Comparison of ENCODE assay signal across 18 cellular contexts in the genomic region with DNA sequence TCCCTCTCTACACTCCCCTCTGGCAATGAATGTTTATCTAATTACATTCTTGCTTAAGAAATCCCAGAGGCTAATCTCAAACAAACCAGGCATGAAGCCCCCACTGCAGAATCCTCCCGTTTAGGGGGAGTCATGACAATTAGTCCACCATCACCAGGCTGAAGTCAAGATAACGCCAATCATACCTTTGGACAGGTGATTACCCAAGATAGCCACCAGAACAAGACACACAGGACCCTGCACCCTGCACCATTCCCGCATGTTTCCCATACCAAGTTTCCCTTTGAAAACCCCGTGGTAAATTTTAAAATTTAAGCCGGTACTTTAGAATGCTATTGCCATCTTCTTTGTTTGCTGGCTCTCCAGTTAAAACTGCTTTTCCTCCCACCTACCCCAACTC.
"Had no signal": no experiment of that assay in that cellular context is flagged by ENCODE, and none has a peak within 500 bp of the region (broad histone marks: within the 10 kb centered on the region; RNA-seq: fewer than 3 reads in every experiment).

No MANE protein-coding gene starts in this region.

- H3K27me3 ChIP-seq: esophagus muscularis mucosa, gastroesophageal sphincter, heart left ventricle, hepatocyte, left lung had no signal

- H3K79me2 ChIP-seq: hepatocyte had no signal

- H3K27ac ChIP-seq: coronary artery, dorsolateral prefrontal cortex, esophagus muscularis mucosa, foreskin keratinocyte, gastroesophageal sphincter, heart left ventricle, hepatocyte, left lung, lower lobe of right lung had no signal

- H3K27ac Mint-ChIP-seq: mesothelial cell of epicardium had no signal

- H3K4me2 ChIP-seq: hepatocyte had no signal

- H3K27me3 Mint-ChIP-seq: naive B cell had no signal

- H3K4me1 ChIP-seq: esophagus muscularis mucosa, foreskin keratinocyte, gastroesophageal sphincter, heart left ventricle, left lung, lower lobe of right lung had no signal

- H3K9me3 ChIP-seq: esophagus muscularis mucosa, gastroesophageal sphincter, heart left ventricle, left lung, lower lobe of right lung, mucosa of descending colon had no signal

- ATAC-seq: foreskin keratinocyte, gastroesophageal sphincter, heart left ventricle, left cardiac atrium, left lung, lower lobe of right lung, mucosa of descending colon had no signal

- DNase-seq: dermis blood vessel endothelial cell; dorsolateral prefrontal cortex; effector CD4-positive, alpha-beta T cell; effector memory CD4-positive, alpha-beta T cell; foreskin keratinocyte; heart left ventricle; hypothalamus; left cardiac atrium; left lung; lower lobe of right lung; mesenchymal stem cell; mucosa of descending colon; naive B cell had no signal

- H3K4me1 Mint-ChIP-seq: mesothelial cell of epicardium, naive B cell had no signal

- H2AFZ ChIP-seq: hepatocyte had no signal

- H3K36me3 Mint-ChIP-seq: naive B cell had no signal

- H3K4me3 ChIP-seq: coronary artery, dorsolateral prefrontal cortex, esophagus muscularis mucosa, gastroesophageal sphincter, heart left ventricle, hepatocyte, left lung, lower lobe of right lung, mucosa of descending colon had no signal

- H3K4me3 Mint-ChIP-seq: mesothelial cell of epicardium, naive B cell had no signal
